In the genomic region with DNA sequence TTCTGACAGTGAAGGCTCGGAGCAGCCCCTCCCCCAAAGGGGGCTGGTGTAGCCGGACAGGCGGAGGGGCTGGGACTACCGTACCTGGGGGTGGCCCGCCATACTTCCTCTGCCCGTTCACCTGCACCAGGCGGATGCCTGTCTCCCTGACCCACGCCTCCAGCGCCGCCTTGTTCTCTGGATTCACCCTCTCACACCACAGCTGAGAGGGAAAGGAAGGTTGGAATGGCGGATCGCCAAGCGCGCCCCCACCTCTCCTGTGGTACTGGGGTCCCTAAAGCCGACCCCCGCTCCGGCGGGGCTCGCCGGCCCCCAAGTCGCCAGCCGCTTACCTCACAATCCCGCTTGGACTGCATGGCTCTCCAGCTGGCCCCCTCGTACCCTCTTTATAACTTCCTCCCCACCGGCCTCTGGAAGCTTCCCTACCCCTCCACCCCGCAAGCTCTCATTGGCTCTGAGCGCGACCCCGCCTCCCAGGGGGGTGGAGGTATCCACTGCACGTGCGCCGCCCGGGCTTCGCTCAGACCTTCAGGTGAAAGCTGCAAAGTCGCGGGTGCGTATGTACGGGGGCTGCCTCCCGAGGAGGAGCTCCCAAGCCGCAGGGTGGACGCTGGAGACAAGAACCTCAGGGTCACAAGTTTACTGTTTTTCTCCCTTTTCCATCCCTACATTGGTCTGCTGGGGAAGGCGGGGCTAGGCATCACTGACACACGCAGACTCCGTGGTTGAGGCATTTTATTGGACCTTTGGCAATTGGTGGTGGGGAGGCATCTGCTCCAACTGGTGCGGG, we compare ENCODE assay signal across 15 cellular contexts. TPM values are rescaled to one million over a fixed set of nuclear protein-coding genes. Genes with fewer than 3 reads are reported as not detected.
DNase-seq lines count a peak whose midpoint lies in the region; ATAC-seq, FAIRE-seq and TF ChIP-seq lines count a peak whose summit lies in the region.
"Had no signal": no experiment of that assay in that cellular context is flagged by ENCODE, and none has a peak within 500 bp of the region (broad histone marks: within the 10 kb centered on the region; RNA-seq: fewer than 3 reads in every experiment).

Gene DND1 (minus strand): TSS at position 390 of the 790 bp plus-strand sequence. CDS start 34 bp downstream, at position 356.

- no peaks in the 10 kb centered on the region for H3K9me1 ChIP-seq in K562 (ENCODE audit: control insufficient read depth, insufficient read depth, low read length)

- TF ChIP-seq CTCF in A549 (IDR thresholded peaks at IDR 0.05): no peak
- TF ChIP-seq CTCF in GM23338 (conservative IDR thresholded peaks at IDR 0.05; ENCODE audit: low read depth in 2 of 2): no peak
- TF ChIP-seq CTCF in K562 (IDR thresholded peaks at IDR 0.05 in 2 of 3, conservative IDR thresholded peaks at IDR 0.05 in 1 of 3; ENCODE audit: insufficient read depth in 2 of 3, low read depth in 1 of 3, low read length in 3 of 3): no peak
- no peak for TF ChIP-seq CTCF in neural crest cell (conservative IDR thresholded peaks at IDR 0.05)
- TF ChIP-seq CTCF in GM10248 (IDR thresholded peaks at IDR 0.05; ENCODE audit: control extremely low read depth, extremely low read depth, low read depth, missing control alignments): no peak

- H3K79me2 ChIP-seq in GM23338 (replicated peaks; ENCODE audit: insufficient read depth) (no peaks in the 10 kb centered on the region), K562 (ENCODE audit: control insufficient read depth, insufficient read depth, low read length) (no peaks in the 10 kb centered on the region; the same call in 2 of the 3 replicates)

- BruUV-seq in K562 (replicated peaks; lab: Mats Ljungman, UMichigan): no TSS peak

- no peak within 1 kb of the TSS for H3K9ac ChIP-seq in K562 (ENCODE audit: insufficient read depth in 1 of 2, low read depth in 2 of 2, low read length in 2 of 2)

- H2AFZ ChIP-seq in GM23338: peak within 1 kb of the TSS; percentile 52; the same call in 1 of the 2 replicates
- no peak within 1 kb of the TSS for H2AFZ ChIP-seq in K562 (ENCODE audit: low read depth, low read length)

- DNase-seq in A549 (ENCODE audit: low read depth in 1 of 2, low spot score in 1 of 2) (no peak), GM23338 (ENCODE audit: low spot score) (peak; percentile 76), K562 (ENCODE audit: extremely low read depth in 1 of 4, low spot score in 3 of 4) (peak in 3 of 4 experiments; percentile 35 to 62 (median 60)), neural crest cell (ENCODE audit: low read depth, low spot score) (no peak), NCI-H510A treated with DMSO at 0.1 percent for 48 hours (lab: John Stamatoyannopoulos, UW) (no peak), GM10248 (ENCODE audit: extremely low spot score) (no peak)
- DNase-seq: activated CD4-positive, alpha-beta T cell treated with anti-CD3 and anti-CD28 coated beads, Interleukin-2, amount 10 ng/mL, durations not matched to agents 7 days and 5 days; DMS79; NCI-H524 treated with DMSO at 0.1 percent for 48 hours had no signal

- H3K4me2 ChIP-seq in A549 (no peak within 1 kb of the TSS), GM23338 (peak within 1 kb of the TSS; percentile 71), K562 (ENCODE audit: insufficient read depth, low read length) (no peak within 1 kb of the TSS)

- H3K4me3 Mint-ChIP-seq in GM23338 (peak within 1 kb of the TSS; percentile 47), neural crest cell (peak within 1 kb of the TSS; percentile 54)
- H3K4me3 Mint-ChIP-seq: activated CD4-positive, alpha-beta T cell treated with anti-CD3 and anti-CD28 coated beads, Interleukin-2, amount 10 ng/mL, durations not matched to agents 7 days and 5 days; activated T-helper 1 cell treated with anti-CD3 and anti-CD28 coated beads, Interleukin-12 subunit alpha, Interleukin-12 subunit beta, Interleukin-2, Interleukin-4 antibody, amounts not matched to agents 30 ng/mL and 10 ng/mL and 1 ng/mL, durations not matched to agents 14 hours and 24 hours and 36 hours; immature natural killer cell had no signal

- TF ChIP-seq RAD21 in A549 (conservative IDR thresholded peaks at IDR 0.05 in 1 of 2, IDR thresholded peaks at IDR 0.05 in 1 of 2) (no peak), K562 (CRISPR knock-in tag; conservative IDR thresholded peaks at IDR 0.05 in 1 of 2, IDR thresholded peaks at IDR 0.05 in 1 of 2) (no peak)

- H3K36me3 ChIP-seq in GM23338 (ENCODE audit: insufficient read depth): peaks cover 14% of the 10 kb centered on the region; the same call in 1 of the 2 replicates
- peaks cover 91% of the 10 kb centered on the region for H3K36me3 ChIP-seq in K562 (ENCODE audit: control insufficient read depth, insufficient read depth, low read length)

- in situ Hi-C loops in K562 (cut with MboI): no loop called here

- H3K9me3 Mint-ChIP-seq in GM23338: no peaks in the 10 kb centered on the region
- H3K9me3 Mint-ChIP-seq in neural crest cell: no peaks in the 10 kb centered on the region
- H3K9me3 Mint-ChIP-seq: activated CD4-positive, alpha-beta T cell treated with anti-CD3 and anti-CD28 coated beads, Interleukin-2, amount 10 ng/mL, durations not matched to agents 7 days and 5 days; activated T-helper 1 cell treated with anti-CD3 and anti-CD28 coated beads, Interleukin-12 subunit alpha, Interleukin-12 subunit beta, Interleukin-2, Interleukin-4 antibody, amounts not matched to agents 30 ng/mL and 10 ng/mL and 1 ng/mL, durations not matched to agents 14 hours and 24 hours and 36 hours; immature natural killer cell had no signal

- no peaks in the 10 kb centered on the region for H3K4me1 ChIP-seq in A549
- H3K4me1 ChIP-seq in GM23338 (ENCODE audit: insufficient read depth): peaks cover 6% of the 10 kb centered on the region
- H3K4me1 ChIP-seq in K562 (replicated peaks in 1 of 2; ENCODE audit: control insufficient read depth in 2 of 2, insufficient read depth in 2 of 2, low read length in 2 of 2): peaks cover 0 to 16% of the 10 kb centered on the region in 2 experiments; a peak in 3 of 5 replicates
- H3K4me1 ChIP-seq: Peyer's patch, upper lobe of left lung had no signal

- H3K27ac ChIP-seq in A549 (no peak within 1 kb of the TSS), GM23338 (ENCODE audit: low read depth) (peak within 1 kb of the TSS; percentile 55; the same call in 1 of the 2 replicates), K562 (ENCODE audit: extremely low read depth, low read depth, low read length) (no peak within 1 kb of the TSS)
- H3K27ac ChIP-seq: Peyer's patch, upper lobe of left lung had no signal

- POLR2A ChIA-PET in A549 (lab: Yijun Ruan, JAX): interaction anchor here (1.7 kb wide), 1 partner anchor 26 kb away, joined by 8 read pairs; the partner anchor contains the start of genes IK and NDUFA2
- POLR2A ChIA-PET in K562 (lab: Yijun Ruan, JAX): interaction anchor here (0.7 to 3.6 kb wide), 5 partner anchors 8 to 107 kb away, joined by 3 to 12 read pairs (median 3); partner anchors contain the start of genes HARS1 and HARS2
- POLR2A ChIA-PET in GM10248 (lab: Yijun Ruan, JAX): no interaction called here

- no peak for TF ChIP-seq EP300 in A549 (IDR thresholded peaks at IDR 0.05)
- no peak for TF ChIP-seq EP300 in K562 (IDR thresholded peaks at IDR 0.05; ENCODE audit: low read length)

- ATAC-seq in A549 (peak in 1 of 2 experiments; percentile 15; a peak in 2 of 6 replicates), GM23338 (peak; percentile 71), K562 (peak; percentile 34), GM19452 (IDR thresholded peaks at IDR 0.05; ENCODE audit: unreplicated experiment) (no peak), GM19035 (IDR thresholded peaks at IDR 0.05; ENCODE audit: unreplicated experiment) (no peak)

- CTCF ChIA-PET in A549 (lab: Yijun Ruan, JAX) (interaction anchor here (0.7 to 0.9 kb wide), 2 partner anchors 15 to 17 kb away, joined by 3 read pairs; partner anchors contain the start of genes HARS1 and HARS2), K562 (lab: Yijun Ruan, JAX; ENCODE audit: low intra/inter-chr PET ratio) (no interaction called here), GM10248 (lab: Yijun Ruan, JAX) (interaction anchor here (1.3 kb wide), 1 partner anchor 35 kb away, joined by 3 read pairs; no protein-coding TSS in a partner anchor)

- peaks cover 9% of the 10 kb centered on the region for H3K4me1 Mint-ChIP-seq in GM23338
- no peaks in the 10 kb centered on the region for H3K4me1 Mint-ChIP-seq in neural crest cell

- TF ChIP-seq POLR2A in A549 (IDR thresholded peaks at IDR 0.05; ENCODE audit: low read length) (no peak), K562 (conservative IDR thresholded peaks at IDR 0.05) (peak; percentile 64)

- H4K20me1 ChIP-seq in GM23338 (replicated peaks; ENCODE audit: insufficient read depth) (no peaks in the 10 kb centered on the region), K562 (replicated peaks; ENCODE audit: control insufficient read depth, insufficient read depth, low read length) (no peaks in the 10 kb centered on the region)

- intact Hi-C loops in K562 (cut with micrococcal nuclease): no loop called here

- H3K27me3 ChIP-seq in GM23338 (ENCODE audit: insufficient read depth): no peaks in the 10 kb centered on the region
- no peaks in the 10 kb centered on the region for H3K27me3 ChIP-seq in K562 (ENCODE audit: control insufficient read depth in 2 of 2, insufficient read depth in 2 of 2, low read length in 2 of 2)
- H3K27me3 ChIP-seq: Peyer's patch, upper lobe of left lung had no signal

- H3K27me3 Mint-ChIP-seq in GM23338 (ENCODE audit: insufficient read depth, low read depth, poor library complexity): peaks cover 9% of the 10 kb centered on the region
- no peaks in the 10 kb centered on the region for H3K27me3 Mint-ChIP-seq in neural crest cell (ENCODE audit: low read depth)
- H3K27me3 Mint-ChIP-seq: activated CD4-positive, alpha-beta T cell treated with anti-CD3 and anti-CD28 coated beads, Interleukin-2, amount 10 ng/mL, durations not matched to agents 7 days and 5 days had no signal

- H3K9me2 ChIP-seq in GM23338 (ENCODE audit: insufficient read depth): no peaks in the 10 kb centered on the region

- H3K27ac Mint-ChIP-seq in GM23338: no peak within 1 kb of the TSS
- peak within 1 kb of the TSS; percentile 30 for H3K27ac Mint-ChIP-seq in neural crest cell (ENCODE audit: unreplicated experiment)
- H3K27ac Mint-ChIP-seq: activated CD4-positive, alpha-beta T cell treated with anti-CD3 and anti-CD28 coated beads, Interleukin-2, amount 10 ng/mL, durations not matched to agents 7 days and 5 days; activated T-helper 1 cell treated with anti-CD3 and anti-CD28 coated beads, Interleukin-12 subunit alpha, Interleukin-12 subunit beta, Interleukin-2, Interleukin-4 antibody, amounts not matched to agents 30 ng/mL and 10 ng/mL and 1 ng/mL, durations not matched to agents 14 hours and 24 hours and 36 hours had no signal

- peaks cover 14% of the 10 kb centered on the region; the same call in 1 of the 2 replicates for H3F3A ChIP-seq in GM23338 (replicated peaks; ENCODE audit: low read depth)

- WGBS in A549 (ENCODE audit: missing lambda C conversion rate): 93% methylated on average over 45 of the region's 45 CpGs
- WGBS in K562 (ENCODE audit: insufficient coverage, low coverage, missing lambda C conversion rate): 89% methylated on average over 40 of the region's 45 CpGs

- FAIRE-seq in A549 (lab: Jason Lieb, UNC) (no peak), K562 (lab: Jason Lieb, UNC) (peak; percentile 6)

- H3K9me3 ChIP-seq in A549 (no peaks in the 10 kb centered on the region), K562 (replicated peaks; ENCODE audit: control insufficient read depth, insufficient read depth, low read depth, low read length) (no peaks in the 10 kb centered on the region)
- H3K9me3 ChIP-seq: Peyer's patch, upper lobe of left lung had no signal

- H3K36me3 Mint-ChIP-seq in GM23338 (ENCODE audit: low read depth): peaks cover 77% of the 10 kb centered on the region
- H3K36me3 Mint-ChIP-seq in neural crest cell (ENCODE audit: low read depth): peaks cover 17% of the 10 kb centered on the region

- H3K4me3 ChIP-seq in A549 (no peak within 1 kb of the TSS), GM23338 (peak within 1 kb of the TSS; percentile 57), K562 (no peak within 1 kb of the TSS)
- H3K4me3 ChIP-seq: Peyer's patch had no signal

RNA-seq across cellular contexts. Expression of gene DND1, which starts in this region (rescaled TPM):
- 0.63 and 0.78 TPM in 2 replicates for polyA plus RNA-seq in A549 (2011; rRNA removed)
- polyA plus RNA-seq in A549 (2012; cell fraction: cytosol; rRNA removed): 1.9 and 2.1 TPM in 2 replicates
- polyA plus RNA-seq in A549 (2012; cell fraction: nucleus; rRNA removed): 19.5 and 19.6 TPM in 2 replicates
- 1.0 to 1.3 TPM (median 1.1 TPM) in 3 replicates for polyA plus RNA-seq in A549 (2017; fragmentation: RNase III; extraction: RNeasy Plus Mini Kit Qiagen cat#74134 plus additional on column Dnase treatment)
- polyA minus RNA-seq in A549 (2011; rRNA and poly(A)+ RNA removed): 0.33 and 0.44 TPM in 2 replicates
- 15.5 and 22.0 TPM in 2 replicates for total RNA-seq in GM23338 (2014; rRNA removed; shearing (Covaris generic))
- 7.3 and 8.1 TPM in 2 replicates for polyA plus RNA-seq in GM23338 (2016; fragmentation: Nextera tagmentation; extraction: Ambion mirVana)
- 2.5 and 5.9 TPM in 2 replicates for total RNA-seq in K562 (2011; cell fraction: chromatin; rRNA removed; ENCODE audit: low replicate concordance)
- 4.2 and 4.3 TPM in 2 replicates for total RNA-seq in K562 (2011; cell fraction: nucleolus; rRNA removed)
- total RNA-seq in K562 (2011; cell fraction: nucleoplasm; rRNA removed): 4.0 and 4.4 TPM in 2 replicates
- 1.1 and 2.0 TPM in 2 replicates for total RNA-seq in K562 (2014; rRNA removed)
- 0.22 TPM in 1 of 2 replicates, not detected in the other for total RNA-seq in K562 (2014; rRNA removed; fragmentation: Illumina TruSeq; extraction: Trizol)
- 0.41 and 0.43 TPM in 2 replicates for total RNA-seq in K562 (2015; rRNA removed; fragmentation: Illumina TruSeq; extraction: Trizol)
- total RNA-seq in K562 (2021): 0.81 and 1.3 TPM in 2 replicates
- 0.50 and 0.69 TPM in 2 replicates for polyA plus RNA-seq in K562 (2011; rRNA removed)
- 1.1 and 1.6 TPM in 2 replicates for polyA plus RNA-seq in K562 (2011; cell fraction: cytosol; rRNA removed)
- polyA plus RNA-seq in K562 (2011; cell fraction: nucleus; rRNA removed): 8.5 and 12.4 TPM in 2 replicates
- 0.24 TPM in 1 of 2 replicates, not detected in the other for polyA plus RNA-seq in K562 (2012)
- polyA plus RNA-seq in K562 (2014; fragmentation: Illumina TruSeq; extraction: Trizol): 0.37 and 0.61 TPM in 2 replicates
- polyA plus RNA-seq in K562 (2014; fragmentation: Nextera tagmentation; extraction: Ambion mirVana): not detected
- polyA plus RNA-seq in K562 (2014; rRNA removed): 1.3 and 1.5 TPM in 2 replicates
- polyA minus RNA-seq in K562 (2011; rRNA and poly(A)+ RNA removed): 0.21 and 0.33 TPM in 2 replicates
- not detected in 2 replicates for polyA minus RNA-seq in K562 (2011; cell fraction: cytosol; rRNA and poly(A)+ RNA removed)
- polyA minus RNA-seq in K562 (2011; cell fraction: nucleus; rRNA and poly(A)+ RNA removed): 0.78 and 1.3 TPM in 2 replicates
- total RNA-seq in neural crest cell: 4.2 and 4.6 TPM in 2 replicates
- polyA plus RNA-seq: immature natural killer cell had no signal

Comparison
In these comparisons a context has a peak if more than half of its experiments do, and no peak if none do; other contexts are left out.
1. ATAC-seq: peak in GM23338 (single experiment) and K562 (single experiment); none in GM19452 (single experiment) and GM19035 (single experiment).
2. DNase-seq: peak in GM23338 (single experiment) and K562 (3 of 4); none in A549 (0 of 2), neural crest cell (single experiment), NCI-H510A treated with DMSO at 0.1 percent for 48 hours (single experiment) and GM10248 (single experiment).
3. Of the 35 proteins assayed by ChIP-seq in both K562 and A549: peak only in K562: POLR2A; only in A549: none; in both: POLR2AphosphoS2; in neither: 32; mixed calls (peak in some experiments, not most) for 1.